Comparison of ENCODE assay signal across 20 cellular contexts in the genomic region with DNA sequence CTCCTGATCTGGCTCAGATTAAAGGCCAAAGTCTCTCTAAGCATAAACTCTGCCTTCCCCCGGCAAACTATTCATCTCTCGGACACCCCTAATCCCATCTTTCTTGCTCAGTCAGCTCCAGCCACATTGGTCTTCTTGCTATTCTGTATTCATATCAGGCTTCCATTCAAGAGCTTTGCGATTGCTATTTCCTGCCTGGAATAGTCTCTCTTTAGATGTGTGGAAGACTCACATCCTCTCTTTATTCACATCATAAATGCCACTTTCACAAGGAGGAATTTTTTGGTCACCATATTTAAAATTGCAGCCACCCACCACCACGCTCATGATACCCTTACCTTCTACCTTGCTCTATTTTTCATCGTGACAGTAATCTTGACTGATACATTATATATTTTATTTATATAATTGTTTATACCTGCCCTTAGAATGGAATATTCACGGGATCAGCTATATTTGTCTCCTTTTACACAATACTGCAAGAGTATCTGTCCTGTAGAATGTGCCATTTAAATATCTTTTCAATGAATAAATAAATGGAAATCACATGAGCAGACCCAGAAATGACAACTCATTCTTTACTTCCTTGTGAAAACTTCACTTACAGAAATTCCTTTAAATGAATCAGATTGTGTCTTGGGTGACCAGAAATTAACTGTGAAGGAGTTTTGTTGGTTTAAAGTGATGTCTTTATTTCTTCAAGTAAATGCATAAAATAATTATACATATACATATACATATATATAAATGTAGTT.
"Had no signal": no experiment of that assay in that cellular context is flagged by ENCODE, and none has a peak within 500 bp of the region (broad histone marks: within the 10 kb centered on the region; RNA-seq: fewer than 3 reads in every experiment).

No MANE protein-coding gene starts in this region.

- H3K36me3 ChIP-seq: colonic mucosa, left ventricle myocardium inferior, transverse colon had no signal

- H3K4me1 ChIP-seq: colonic mucosa, left ventricle myocardium inferior, transverse colon had no signal

- ATAC-seq: activated T-cell treated with anti-CD3 and anti-CD28 coated beads, Interleukin-2, amount 50 U/mL, for 72 hours; natural killer cell; sciatic nerve; stimulated activated naive B cell treated with anti-CD40 and anti-IgM and Interleukin-4, amounts not matched to agents 10 μg/mL and 1 μg/mL and 100 μg/mL, for 72 hours had no signal

- DNase-seq: activated CD4-positive, alpha-beta memory T cell treated with anti-CD3 and anti-CD28 coated beads for 36 hours; activated CD4-positive, alpha-beta T cell treated with anti-CD3 and anti-CD28 coated beads for 48 hours; activated effector memory CD4-positive, alpha-beta T cell treated with anti-CD3 and anti-CD28 coated beads, Interleukin-2, amount 50 U/mL, for 16 hours; activated naive CD4-positive, alpha-beta T cell treated with anti-CD3 and anti-CD28 coated beads, Interleukin-2, amount 10 ng/mL, durations not matched to agents 7 days and 5 days; activated T-cell treated with anti-CD3 and anti-CD28 coated beads, Interleukin-2, amount 50 U/mL, for 72 hours; caudate nucleus; colonic mucosa; foreskin fibroblast; kidney glomerular epithelial cell; left ventricle myocardium inferior; midbrain; natural killer cell; nucleus accumbens; small intestine; stimulated activated CD4-positive, alpha-beta T cell treated with anti-CD3 and anti-CD28 coated beads, Interleukin-15, amount 100 ng/mL, for 24 hours; stimulated activated naive B cell treated with anti-CD40 and anti-IgM and Interleukin-4, amounts not matched to agents 10 μg/mL and 1 μg/mL and 100 μg/mL, for 72 hours; T-helper 2 cell; transverse colon had no signal

- H3K27me3 ChIP-seq: colonic mucosa, transverse colon had no signal

- H3K27ac ChIP-seq: colonic mucosa, epithelial cell of prostate, left ventricle myocardium inferior, transverse colon had no signal

- H3K4me3 ChIP-seq: colonic mucosa, left ventricle myocardium inferior, transverse colon had no signal
